14 cellular contexts compared by ENCODE assay signal in genomic region chr5:118553662-118554061, GRCh38.
DNase-seq lines count a peak whose midpoint lies in the region; ATAC-seq and TF ChIP-seq lines count a peak whose summit lies in the region.
"Had no signal": no experiment of that assay in that cellular context is flagged by ENCODE, and none has a peak within 500 bp of the region (broad histone marks: within the 10 kb centered on the region; RNA-seq: fewer than 3 reads in every experiment).

No MANE protein-coding gene starts in this region.

- H3F3A ChIP-seq in PC-3 (ENCODE audit: low read length, unreplicated experiment) = no peaks in the 10 kb centered on the region

- no peak for ATAC-seq in PC-3
- ATAC-seq: stimulated activated naive B cell treated with anti-CD40 and anti-IgM and Interleukin-4, amounts not matched to agents 10 μg/mL and 1 μg/mL and 100 μg/mL, for 72 hours had no signal

- H3K36me3 Mint-ChIP-seq in activated CD4-positive, alpha-beta memory T cell treated with anti-CD3 and anti-CD28 coated beads, Interleukin-2, amount 10 ng/mL, durations not matched to agents 7 days and 5 days (ENCODE audit: low read depth) = no peaks in the 10 kb centered on the region
- H3K36me3 Mint-ChIP-seq: stimulated activated naive B cell treated with anti-CD40 and anti-IgM and Interleukin-4, amounts not matched to agents 10 μg/mL and 1 μg/mL and 100 μg/mL, for 72 hours had no signal

- no peaks in the 10 kb centered on the region for H3K36me3 ChIP-seq in PC-3 (ENCODE audit: low read depth, low read length)
- H3K36me3 ChIP-seq: Peyer's patch had no signal

- H3K27ac Mint-ChIP-seq in activated CD4-positive, alpha-beta memory T cell treated with anti-CD3 and anti-CD28 coated beads, Interleukin-2, amount 10 ng/mL, durations not matched to agents 7 days and 5 days = no peak overlapping the region
- H3K27ac Mint-ChIP-seq: stimulated activated naive B cell treated with anti-CD40 and anti-IgM and Interleukin-4, amounts not matched to agents 10 μg/mL and 1 μg/mL and 100 μg/mL, for 72 hours had no signal

- no peaks in the 10 kb centered on the region for H3K9me3 Mint-ChIP-seq in activated CD4-positive, alpha-beta memory T cell treated with anti-CD3 and anti-CD28 coated beads, Interleukin-2, amount 10 ng/mL, durations not matched to agents 7 days and 5 days
- H3K9me3 Mint-ChIP-seq: stimulated activated naive B cell treated with anti-CD40 and anti-IgM and Interleukin-4, amounts not matched to agents 10 μg/mL and 1 μg/mL and 100 μg/mL, for 72 hours had no signal

- H3K4me2 ChIP-seq in PC-3 (ENCODE audit: low read length) = no peak overlapping the region

- no peaks in the 10 kb centered on the region for H3K27me3 ChIP-seq in PC-3 (ENCODE audit: low read length)
- H3K27me3 ChIP-seq: Peyer's patch had no signal

- H3K4me3 Mint-ChIP-seq in activated CD4-positive, alpha-beta memory T cell treated with anti-CD3 and anti-CD28 coated beads, Interleukin-2, amount 10 ng/mL, durations not matched to agents 7 days and 5 days = no peak overlapping the region
- H3K4me3 Mint-ChIP-seq: stimulated activated naive B cell treated with anti-CD40 and anti-IgM and Interleukin-4, amounts not matched to agents 10 μg/mL and 1 μg/mL and 100 μg/mL, for 72 hours had no signal

- no peaks in the 10 kb centered on the region for H3K27me3 Mint-ChIP-seq in activated CD4-positive, alpha-beta memory T cell treated with anti-CD3 and anti-CD28 coated beads, Interleukin-2, amount 10 ng/mL, durations not matched to agents 7 days and 5 days

- no peak overlapping the region for H3K9ac ChIP-seq in PC-3 (ENCODE audit: low read length)

- H3K9me2 ChIP-seq in PC-3 (replicated peaks; ENCODE audit: low read length) = no peaks in the 10 kb centered on the region

- H3K4me1 ChIP-seq in PC-3 (ENCODE audit: insufficient read depth, low read length) = no peaks in the 10 kb centered on the region
- H3K4me1 ChIP-seq: Peyer's patch had no signal

- H3K4me3 ChIP-seq in PC-3 (ENCODE audit: low read length) (no peak overlapping the region), fibroblast of pulmonary artery (replicated peaks; ENCODE audit: low read depth, low read length) (no peak overlapping the region)
- H3K4me3 ChIP-seq: coronary artery, Peyer's patch had no signal

- no TSS peak for BruUV-seq in PC-3 (replicated peaks; lab: Mats Ljungman, UMichigan)

- POLR2A ChIA-PET in PC-3 (lab: Charles Lee; ENCODE audit: unreplicated experiment) = no interaction called here
- POLR2A ChIA-PET in activated CD4-positive, alpha-beta memory T cell treated with anti-CD3 and anti-CD28 coated beads, Interleukin-2, amount 10 ng/mL, durations not matched to agents 7 days and 5 days (lab: Charles Lee) = no interaction called here

- H4K20me1 ChIP-seq in PC-3 (ENCODE audit: low read length) = no peaks in the 10 kb centered on the region

- H3K79me2 ChIP-seq in PC-3 (ENCODE audit: low read length) = no peaks in the 10 kb centered on the region

- no peak overlapping the region for H3K27ac ChIP-seq in PC-3 (ENCODE audit: low read length)
- H3K27ac ChIP-seq: coronary artery, Peyer's patch had no signal

- CTCF ChIA-PET in PC-3 (lab: Charles Lee) = no interaction called here
- CTCF ChIA-PET in activated CD4-positive, alpha-beta memory T cell treated with anti-CD3 and anti-CD28 coated beads, Interleukin-2, amount 10 ng/mL, durations not matched to agents 7 days and 5 days (lab: Charles Lee) = no interaction called here

- intact Hi-C loops in PC-3 (cut with micrococcal nuclease) (no loop called here), posterior vena cava (cut with DNase I) (no loop called here)

- H2AFZ ChIP-seq in PC-3 (ENCODE audit: low read length) = no peak overlapping the region

- no peaks in the 10 kb centered on the region for H3K4me1 Mint-ChIP-seq in activated CD4-positive, alpha-beta memory T cell treated with anti-CD3 and anti-CD28 coated beads, Interleukin-2, amount 10 ng/mL, durations not matched to agents 7 days and 5 days
- H3K4me1 Mint-ChIP-seq: stimulated activated naive B cell treated with anti-CD40 and anti-IgM and Interleukin-4, amounts not matched to agents 10 μg/mL and 1 μg/mL and 100 μg/mL, for 72 hours had no signal

- no peaks in the 10 kb centered on the region for H3K9me3 ChIP-seq in PC-3 (ENCODE audit: low read length)
- H3K9me3 ChIP-seq: Peyer's patch had no signal

- TF ChIP-seq CTCF in PC-3 (conservative IDR thresholded peaks at IDR 0.05; ENCODE audit: low read depth, low read length) = no peak
- no peak for TF ChIP-seq CTCF in fibroblast of pulmonary artery (IDR thresholded peaks at IDR 0.05; ENCODE audit: low read length, missing control alignments)

- DNase-seq in EL (peak; percentile 93), PC-3 (peak; percentile 2), fibroblast of pulmonary artery (ENCODE audit: low read depth) (peak; percentile 53), posterior vena cava (ENCODE audit: low spot score) (peak; percentile 89), NOMO-1 treated with DMSO at 0.1 percent for 48 hours (lab: John Stamatoyannopoulos, UW; ENCODE audit: unreplicated experiment) (no peak), NCI-H524 treated with DMSO at 0.1 percent for 48 hours (lab: John Stamatoyannopoulos, UW) (no peak)
- no peak for DNase-seq in activated CD4-positive, alpha-beta memory T cell treated with anti-CD3 and anti-CD28 coated beads, Interleukin-2, amount 10 ng/mL, durations not matched to agents 7 days and 5 days
- DNase-seq in stimulated activated CD4-positive, alpha-beta T cell treated with anti-CD3 and anti-CD28 coated beads, Interleukin-15, amount 100 ng/mL, for 24 hours = no peak
- DNase-seq: activated effector memory CD4-positive, alpha-beta T cell treated with Interleukin-2 at 50 U/mL for 16 hours; hypothalamus; NCI-H187 treated with DMSO at 0.1 percent for 48 hours; Peyer's patch; stimulated activated naive B cell treated with anti-CD40 and anti-IgM and Interleukin-4, amounts not matched to agents 10 μg/mL and 1 μg/mL and 100 μg/mL, for 72 hours had no signal

Comparison
In these comparisons a context has a peak if more than half of its experiments do, and no peak if none do; other contexts are left out.
1. DNase-seq: peak in EL (single experiment), PC-3 (single experiment), fibroblast of pulmonary artery (single experiment) and posterior vena cava (single experiment); none in activated CD4-positive, alpha-beta memory T cell treated with anti-CD3 and anti-CD28 coated beads, Interleukin-2, amount 10 ng/mL, durations not matched to agents 7 days and 5 days (single experiment), NOMO-1 treated with DMSO at 0.1 percent for 48 hours (single experiment), NCI-H524 treated with DMSO at 0.1 percent for 48 hours (single experiment) and stimulated activated CD4-positive, alpha-beta T cell treated with anti-CD3 and anti-CD28 coated beads, Interleukin-15, amount 100 ng/mL, for 24 hours (single experiment).